In genomic region chr21:40706161-40706560, GRCh38 we compare ENCODE assay signal across 19 cellular contexts.
DNase-seq lines count a peak whose midpoint lies in the region; ATAC-seq and TF ChIP-seq lines count a peak whose summit lies in the region.
"Had no signal": no experiment of that assay in that cellular context is flagged by ENCODE, and none has a peak within 500 bp of the region (broad histone marks: within the 10 kb centered on the region; RNA-seq: fewer than 3 reads in every experiment).

No MANE protein-coding gene starts in this region.

- H3K4me3 ChIP-seq in RWPE2 (ENCODE audit: severe bottlenecking) = no peak overlapping the region
- H3K4me3 ChIP-seq in left lung = no peak overlapping the region
- H3K4me3 ChIP-seq in upper lobe of right lung = no peak overlapping the region

- intact Hi-C loops in left lung (cut with DNase I) = no loop called here
- intact Hi-C loops in upper lobe of right lung (cut with DNase I) = no loop called here
- intact Hi-C loops in Right ventricle myocardium superior (cut with DNase I) = no loop called here

- DNase-seq in RWPE2 (ENCODE audit: low spot score) (no peak), epithelial cell of prostate (ENCODE audit: low read depth, low spot score) (no peak), left lung (no peak), upper lobe of right lung (no peak), Right ventricle myocardium superior (no peak), NCI-H2107 treated with DMSO at 0.1 percent for 48 hours (lab: John Stamatoyannopoulos, UW; ENCODE audit: unreplicated experiment) (no peak)
- no peak for DNase-seq in activated T-cell treated with anti-CD3 and anti-CD28 coated beads, Interleukin-2, amount 50 U/mL, for 48 hours
- DNase-seq: AML-193; Caco-2; CD4-positive, alpha-beta T cell; DMS153; DMS79 treated with DMSO at 0.1 percent for 48 hours; GF-D8; GOT3; H7 had no signal

- H3K27ac ChIP-seq in RWPE2 (ENCODE audit: poor library complexity, severe bottlenecking) (peak overlapping the region; percentile 30), epithelial cell of prostate (peak overlapping the region; percentile 63), left lung (no peak overlapping the region), upper lobe of right lung (no peak overlapping the region)
- H3K27ac ChIP-seq: C4-2B had no signal

- ATAC-seq in RWPE2 (ENCODE audit: low read depth) = peak; percentile 68
- peak; percentile 83 for ATAC-seq in left lung
- peak; percentile 67 for ATAC-seq in upper lobe of right lung
- ATAC-seq in Right ventricle myocardium superior (ENCODE audit: poor library complexity) = no peak
- no peak for ATAC-seq in GM19023 (IDR thresholded peaks at IDR 0.05; ENCODE audit: unreplicated experiment)
- ATAC-seq: HCT116, HepG2 had no signal

- H3K27me3 ChIP-seq in RWPE2 (ENCODE audit: insufficient read depth, poor library complexity, severe bottlenecking) (no peaks in the 10 kb centered on the region), left lung (no peaks in the 10 kb centered on the region), upper lobe of right lung (no peaks in the 10 kb centered on the region)

- H3K9me3 ChIP-seq in RWPE2 (ENCODE audit: severe bottlenecking) (no peaks in the 10 kb centered on the region), left lung (no peaks in the 10 kb centered on the region), upper lobe of right lung (no peaks in the 10 kb centered on the region)
- H3K9me3 ChIP-seq: Caco-2 had no signal

- H3K36me3 ChIP-seq in RWPE2 (ENCODE audit: low read depth) = no peaks in the 10 kb centered on the region
- no peaks in the 10 kb centered on the region for H3K36me3 ChIP-seq in left lung
- no peaks in the 10 kb centered on the region for H3K36me3 ChIP-seq in upper lobe of right lung

- TF ChIP-seq CTCF in RWPE2 (IDR thresholded peaks at IDR 0.05; ENCODE audit: poor library complexity, severe bottlenecking) = no peak
- no peak for TF ChIP-seq CTCF in left lung (IDR thresholded peaks at IDR 0.05)
- TF ChIP-seq CTCF in upper lobe of right lung (IDR thresholded peaks at IDR 0.05) = no peak

- H3K4me1 ChIP-seq in RWPE2 (ENCODE audit: insufficient read depth, poor library complexity, severe bottlenecking) (peaks cover 13% of the 10 kb centered on the region), left lung (no peaks in the 10 kb centered on the region), upper lobe of right lung (no peaks in the 10 kb centered on the region)
- H3K4me1 ChIP-seq: Caco-2 had no signal

Comparison
In these comparisons a context has a peak if more than half of its experiments do, and no peak if none do; other contexts are left out.
1. ATAC-seq: peak in RWPE2 (single experiment), left lung (single experiment) and upper lobe of right lung (single experiment); none in Right ventricle myocardium superior (single experiment) and GM19023 (single experiment).
2. H3K27ac ChIP-seq: peak in RWPE2 (single experiment) and epithelial cell of prostate (single experiment); none in left lung (0 of 2) and upper lobe of right lung (single experiment).